Comparison of ENCODE assay signal across 11 cellular contexts in the genomic region with DNA sequence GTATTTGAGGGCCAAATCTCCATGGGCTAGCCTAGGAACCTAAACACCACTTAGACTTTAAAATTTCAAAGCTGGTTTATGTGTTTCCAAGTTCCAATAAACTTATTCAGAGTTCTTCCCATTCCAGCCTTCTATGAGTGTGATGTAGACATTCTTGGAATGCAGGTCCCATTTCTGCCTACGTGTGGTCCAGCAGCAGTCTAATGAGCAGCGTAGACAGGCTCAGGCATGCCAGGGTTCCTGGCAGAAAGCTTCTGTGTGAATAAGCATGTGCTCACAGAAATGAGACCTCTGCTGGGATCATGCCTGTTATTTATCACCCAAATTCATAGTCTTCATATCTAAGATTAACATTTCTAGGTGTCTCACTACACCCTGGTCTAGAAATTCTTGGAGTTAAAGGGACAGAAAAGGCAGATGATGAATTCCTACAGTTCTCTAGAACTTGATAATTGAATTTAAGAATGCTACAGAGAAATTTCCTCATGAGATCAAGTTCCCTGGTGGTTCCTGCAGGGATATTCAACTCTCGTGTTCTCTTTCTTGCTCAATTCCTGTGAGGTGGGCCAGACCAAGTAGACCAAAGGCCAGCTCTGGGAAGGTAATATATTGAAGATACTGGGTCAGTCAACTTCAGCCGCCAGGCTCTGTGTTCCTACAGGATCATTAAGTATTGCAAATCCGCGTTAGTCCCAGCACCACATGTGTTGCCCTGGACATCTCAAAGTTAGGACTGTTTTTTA. TPM values are rescaled to one million over a fixed set of nuclear protein-coding genes. Genes with fewer than 3 reads are reported as not detected.
A peak's percentile ranks its signal among the peaks of the same experiment; 100 is the strongest.
DNase-seq lines count a peak whose midpoint lies in the region; ATAC-seq and TF ChIP-seq lines count a peak whose summit lies in the region.
"Had no signal": no experiment of that assay in that cellular context is flagged by ENCODE, and none has a peak within 500 bp of the region (broad histone marks: within the 10 kb centered on the region; RNA-seq: fewer than 3 reads in every experiment).

No MANE protein-coding gene starts in this region.

- H3K23me2 ChIP-seq in H9 (ENCODE audit: insufficient read length, low read depth, low read length, poor library complexity, severe bottlenecking) = no peaks in the 10 kb centered on the region

- peaks cover 8 to 16% (median 10%) of the 10 kb centered on the region in 3 experiments for H3K36me3 Mint-ChIP-seq in H9 (ENCODE audit: insufficient read depth in 1 of 3, low read depth in 3 of 3)
- H3K36me3 Mint-ChIP-seq in stimulated activated effector memory CD8-positive, alpha-beta T cell treated with anti-CD3 and anti-CD28 coated beads, Interleukin-12 subunit alpha, Interleukin-12 subunit beta, amount 100 ng/mL, for 72 hours = peaks cover 59% of the 10 kb centered on the region

- H3K9me3 Mint-ChIP-seq in H9 = peaks cover 0 to 2% of the 10 kb centered on the region in 2 experiments; a peak in 2 of 5 replicates
- no peaks in the 10 kb centered on the region for H3K9me3 Mint-ChIP-seq in stimulated activated effector memory CD8-positive, alpha-beta T cell treated with anti-CD3 and anti-CD28 coated beads, Interleukin-12 subunit alpha, Interleukin-12 subunit beta, amount 100 ng/mL, for 72 hours
- H3K9me3 Mint-ChIP-seq: T-helper 2 cell treated with Interferon-gamma antibody and Interleukin-4, amounts not matched to agents 5 μg/mL and 100 μg/mL, for 36 hours had no signal

- no peak overlapping the region for H3K4me2 ChIP-seq in H9 (ENCODE audit: insufficient read depth, insufficient read length, low read length)
- H3K4me2 ChIP-seq in mesendoderm (ENCODE audit: low read length) = no peak overlapping the region

- H3K27me3 Mint-ChIP-seq in H9 (ENCODE audit: low read depth) = no peaks in the 10 kb centered on the region

- H2AFZ ChIP-seq in H9 (ENCODE audit: low read length) = no peak overlapping the region

- no CpG with 5 or more reads among the region's 6 CpGs for WGBS in H9 (ENCODE audit: extremely low coverage, insufficient read length, low lambda C conversion rate)
- WGBS in mesendoderm (ENCODE audit: extremely low coverage, insufficient coverage, low lambda C conversion rate) = no CpG with 5 or more reads among the region's 6 CpGs

- H3K79me1 ChIP-seq in H9 (ENCODE audit: insufficient read depth, low read depth, low read length, poor library complexity, severe bottlenecking) = peaks cover 2% of the 10 kb centered on the region
- peaks cover 8% of the 10 kb centered on the region for H3K79me1 ChIP-seq in mesendoderm (ENCODE audit: low read length)

- H3K56ac ChIP-seq in H9 (ENCODE audit: insufficient read length, low read depth, low read length) (no peak overlapping the region), mesendoderm (ENCODE audit: low read length) (no peak overlapping the region)

- H3K27ac Mint-ChIP-seq in H9 = peak overlapping the region in 2 of 3 experiments; percentile 30 to 48; a peak in 4 of 7 replicates
- peak overlapping the region; percentile 52 for H3K27ac Mint-ChIP-seq in stimulated activated effector memory CD8-positive, alpha-beta T cell treated with anti-CD3 and anti-CD28 coated beads, Interleukin-12 subunit alpha, Interleukin-12 subunit beta, amount 100 ng/mL, for 72 hours
- H3K27ac Mint-ChIP-seq: T-helper 2 cell treated with Interferon-gamma antibody and Interleukin-4, amounts not matched to agents 5 μg/mL and 100 μg/mL, for 36 hours had no signal

- H3K27me3 ChIP-seq in H9 (ENCODE audit: insufficient read depth, low read length) (no peaks in the 10 kb centered on the region), mesendoderm (ENCODE audit: insufficient read depth, low read length, poor library complexity) (no peaks in the 10 kb centered on the region)

- H3K4me3 Mint-ChIP-seq in H9 = no peak overlapping the region
- no peak overlapping the region for H3K4me3 Mint-ChIP-seq in stimulated activated effector memory CD8-positive, alpha-beta T cell treated with anti-CD3 and anti-CD28 coated beads, Interleukin-12 subunit alpha, Interleukin-12 subunit beta, amount 100 ng/mL, for 72 hours
- H3K4me3 Mint-ChIP-seq: T-helper 2 cell treated with Interferon-gamma antibody and Interleukin-4, amounts not matched to agents 5 μg/mL and 100 μg/mL, for 36 hours had no signal

- H3K18ac ChIP-seq in H9 (ENCODE audit: insufficient read length, low read depth, low read length) (no peak overlapping the region), mesendoderm (ENCODE audit: low read length) (no peak overlapping the region)

- H3K9ac ChIP-seq in H9 (ENCODE audit: extremely low read depth, insufficient read length, low read length) = no peak overlapping the region
- H3K9ac ChIP-seq in mesendoderm (ENCODE audit: low read length) = no peak overlapping the region

- H2BK120ac ChIP-seq in H9 (ENCODE audit: low read depth, low read length, poor library complexity, severe bottlenecking) (no peak overlapping the region), mesendoderm (ENCODE audit: low read depth, low read length) (no peak overlapping the region)

- no peaks in the 10 kb centered on the region for H3K36me3 ChIP-seq in mesendoderm (ENCODE audit: control insufficient read depth, insufficient read depth, low read length)

- no peak overlapping the region for H3K14ac ChIP-seq in H9 (ENCODE audit: insufficient read depth, low read length)

- DNase-seq in H9 (no peak), SW 1271 (lab: John Stamatoyannopoulos, UW) (peak; percentile 36 to 45), fibroblast of villous mesenchyme (ENCODE audit: low read depth) (peak; percentile 63), OCI-M1 (lab: John Stamatoyannopoulos, UW) (no peak), mesendoderm (no peak), GF-D8 (lab: John Stamatoyannopoulos, UW) (no peak)
- no peak for DNase-seq in stimulated activated effector memory CD8-positive, alpha-beta T cell treated with anti-CD3 and anti-CD28 coated beads, Interleukin-12 subunit alpha, Interleukin-12 subunit beta, amount 100 ng/mL, for 72 hours (ENCODE audit: low spot score in 2 of 2)
- DNase-seq in stimulated activated naive CD4-positive, alpha-beta T cell (lab: John Stamatoyannopoulos, UW) = no peak
- DNase-seq: foreskin melanocyte, NCI-H2029 treated with DMSO at 0.1 percent for 48 hours had no signal

- H2BK5ac ChIP-seq in H9 (ENCODE audit: insufficient read length, low read length) (no peak overlapping the region), mesendoderm (ENCODE audit: low read length) (no peak overlapping the region)

- no peak overlapping the region for H3K4ac ChIP-seq in H9 (ENCODE audit: low read depth, low read length)
- H3K4ac ChIP-seq in mesendoderm (ENCODE audit: low read depth, low read length) = no peak overlapping the region

- TF ChIP-seq CTCF in H9 (conservative IDR thresholded peaks at IDR 0.05) = no peak
- TF ChIP-seq CTCF in fibroblast of villous mesenchyme (IDR thresholded peaks at IDR 0.05; ENCODE audit: insufficient read depth, low read depth, low read length) = no peak

- H3K23ac ChIP-seq in H9 (ENCODE audit: insufficient read length, low read depth, low read length) (no peak overlapping the region), mesendoderm (ENCODE audit: low read length) (no peak overlapping the region)

- H3K4me3 ChIP-seq in fibroblast of villous mesenchyme (ENCODE audit: low read depth, low read length) (no peak overlapping the region), mesendoderm (ENCODE audit: low read length) (no peak overlapping the region)

- H3K9me3 ChIP-seq in H9 (ENCODE audit: control insufficient read depth, low read depth, low read length) = no peaks in the 10 kb centered on the region

- no peak overlapping the region for H3K27ac ChIP-seq in H9 (ENCODE audit: insufficient read length, low read depth, low read length)
- H3K27ac ChIP-seq in mesendoderm (ENCODE audit: low read depth, low read length) = no peak overlapping the region

- ATAC-seq in stimulated activated effector memory CD8-positive, alpha-beta T cell treated with anti-CD3 and anti-CD28 coated beads, Interleukin-12 subunit alpha, Interleukin-12 subunit beta, amount 100 ng/mL, for 72 hours = no peak

- H2BK20ac ChIP-seq in H9 (ENCODE audit: low read depth, low read length, poor library complexity, severe bottlenecking) = no peak overlapping the region

- H2BK12ac ChIP-seq in H9 (ENCODE audit: insufficient read length, low read depth, low read length) = no peak overlapping the region

- H3K4me1 ChIP-seq in H9 (ENCODE audit: insufficient read depth, low read length) (no peaks in the 10 kb centered on the region), mesendoderm (ENCODE audit: control insufficient read depth, low read depth, low read length) (no peaks in the 10 kb centered on the region)

- H4K5ac ChIP-seq in H9 (ENCODE audit: insufficient read length, low read depth, low read length) = no peak overlapping the region
- no peak overlapping the region for H4K5ac ChIP-seq in mesendoderm (ENCODE audit: low read length)

- H4K8ac ChIP-seq in H9 (replicated peaks; ENCODE audit: insufficient read length, low read depth, low read length) = no peak overlapping the region
- H4K8ac ChIP-seq in mesendoderm (ENCODE audit: low read depth, low read length) = no peak overlapping the region

- no peak overlapping the region for H4K91ac ChIP-seq in H9 (ENCODE audit: insufficient read length, low read depth, low read length)

- no peaks in the 10 kb centered on the region for H3K4me1 Mint-ChIP-seq in H9
- peaks cover 30% of the 10 kb centered on the region for H3K4me1 Mint-ChIP-seq in stimulated activated effector memory CD8-positive, alpha-beta T cell treated with anti-CD3 and anti-CD28 coated beads, Interleukin-12 subunit alpha, Interleukin-12 subunit beta, amount 100 ng/mL, for 72 hours

- no peaks in the 10 kb centered on the region; the same call in 1 of the 2 replicates for H3K79me2 ChIP-seq in H9 (ENCODE audit: insufficient read depth, low read length)
- no peaks in the 10 kb centered on the region for H3K79me2 ChIP-seq in mesendoderm (ENCODE audit: control insufficient read depth, insufficient read depth, low read length)

- no peak overlapping the region for H2BK15ac ChIP-seq in H9 (ENCODE audit: low read depth, low read length)
- no peak overlapping the region for H2BK15ac ChIP-seq in mesendoderm (replicated peaks; ENCODE audit: low read depth)

- H3T11ph ChIP-seq in H9 (ENCODE audit: low read length) = no peak overlapping the region

- H2AK5ac ChIP-seq in H9 (ENCODE audit: insufficient read length, low read length) (no peak overlapping the region), mesendoderm (ENCODE audit: low read length) (no peak overlapping the region)

- no peaks in the 10 kb centered on the region for H4K20me1 ChIP-seq in H9 (ENCODE audit: control insufficient read depth, insufficient read depth, insufficient read length)

RNA-seq across cellular contexts. Expression of gene RNF185, which starts 17.6 kb away (rescaled TPM):
- total RNA-seq in H9 (2021) = 21.3 and 24.3 TPM in 2 replicates
- total RNA-seq in fibroblast of villous mesenchyme = 34.5 and 35.0 TPM in 2 replicates
- polyA plus RNA-seq in mesendoderm (2013, experiment 1 of 2) = 15.3 TPM
- polyA plus RNA-seq in mesendoderm (2013, experiment 2 of 2) = 14.5 TPM

RNA-seq across cellular contexts. Expression of gene LIMK2, which starts 34.5 kb away (rescaled TPM):
- total RNA-seq in H9 (2021) (50.5 and 51.3 TPM in 2 replicates), fibroblast of villous mesenchyme (50.1 and 50.3 TPM in 2 replicates)
- polyA plus RNA-seq in mesendoderm (2013, experiment 1 of 2) = 30.4 TPM
- polyA plus RNA-seq in mesendoderm (2013, experiment 2 of 2) = 31.2 TPM

RNA-seq across cellular contexts. Expression of gene PLA2G3, which starts 37.3 kb away (rescaled TPM):
- total RNA-seq in H9 (2021) (8.2 and 8.3 TPM in 2 replicates), fibroblast of villous mesenchyme (0.32 and 0.43 TPM in 2 replicates)
- 10.6 TPM for polyA plus RNA-seq in mesendoderm (2013, experiment 1 of 2)
- 11.4 TPM for polyA plus RNA-seq in mesendoderm (2013, experiment 2 of 2)

RNA-seq across cellular contexts. Expression of gene INPP5J, which starts 54.8 kb away (rescaled TPM):
- total RNA-seq in H9 (2021) = 4.7 and 4.9 TPM in 2 replicates
- total RNA-seq in fibroblast of villous mesenchyme = 0.43 and 0.97 TPM in 2 replicates
- 4.2 TPM for polyA plus RNA-seq in mesendoderm (2013, experiment 1 of 2)
- 4.1 TPM for polyA plus RNA-seq in mesendoderm (2013, experiment 2 of 2)

Comparison
In these comparisons a context has a peak if more than half of its experiments do, and no peak if none do; other contexts are left out.
1. DNase-seq: peak in SW 1271 (2 of 2) and fibroblast of villous mesenchyme (single experiment); none in H9 (single experiment), stimulated activated effector memory CD8-positive, alpha-beta T cell treated with anti-CD3 and anti-CD28 coated beads, Interleukin-12 subunit alpha, Interleukin-12 subunit beta, amount 100 ng/mL, for 72 hours (0 of 2), OCI-M1 (single experiment), mesendoderm (single experiment), GF-D8 (single experiment) and stimulated activated naive CD4-positive, alpha-beta T cell (0 of 6).